Comparison of ENCODE assay signal across 8 cellular contexts in the genomic region with DNA sequence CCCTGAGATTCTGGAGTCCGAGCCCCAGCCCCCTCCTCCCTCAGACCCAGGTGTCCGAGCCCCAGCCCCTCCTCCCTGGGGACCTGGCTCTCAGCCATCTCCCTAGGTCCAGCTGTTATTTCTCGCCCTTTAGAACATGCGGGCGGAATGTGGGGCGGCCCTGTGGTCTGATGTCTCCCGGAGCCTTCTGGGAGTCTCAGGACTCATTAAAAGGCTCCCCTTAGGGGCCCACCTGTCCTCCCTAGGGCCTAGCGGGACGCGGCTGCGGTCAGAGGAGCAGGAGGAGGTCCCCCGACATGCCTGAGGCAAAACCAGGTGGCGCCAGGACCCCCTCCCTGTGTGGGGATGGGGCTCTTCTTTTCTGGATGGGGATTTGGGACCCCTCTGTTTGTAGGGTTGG. TPM values are rescaled to one million over a fixed set of nuclear protein-coding genes. Genes with fewer than 3 reads are reported as not detected.
A peak's percentile ranks its signal among the peaks of the same experiment; 100 is the strongest.
DNase-seq lines count a peak whose midpoint lies in the region; ATAC-seq and TF ChIP-seq lines count a peak whose summit lies in the region.

Gene MYBPC2 (plus strand): TSS at position 235 of the 400 bp plus-strand sequence. CDS start 62 bp downstream, at position 297.

- H3K4me3 ChIP-seq in kidney epithelial cell (ENCODE audit: low read depth, low read length), result peak within 1 kb of the TSS; percentile 57
- H3K4me3 ChIP-seq in tibial artery, result peak within 1 kb of the TSS; percentile 46 to 61

- H3K36me3 Mint-ChIP-seq in activated T-cell treated with anti-CD3 and anti-CD28 coated beads, Interleukin-2, amount 50 U/mL, for 24 hours (ENCODE audit: low read depth), result no peaks in the 10 kb centered on the region
- H3K36me3 Mint-ChIP-seq in activated T-helper 1 cell treated with anti-CD3 and anti-CD28 coated beads, Interleukin-12 subunit alpha, Interleukin-12 subunit beta, Interleukin-2, Interleukin-4 antibody, amounts not matched to agents 30 ng/mL and 10 ng/mL and 1 ng/mL, durations not matched to agents 14 hours and 24 hours and 36 hours (ENCODE audit: low read depth), result no peaks in the 10 kb centered on the region

- peaks cover 11% of the 10 kb centered on the region for H3K4me1 Mint-ChIP-seq in activated T-cell treated with anti-CD3 and anti-CD28 coated beads, Interleukin-2, amount 50 U/mL, for 24 hours (ENCODE audit: low read depth)
- peaks cover 12% of the 10 kb centered on the region for H3K4me1 Mint-ChIP-seq in activated T-helper 1 cell treated with anti-CD3 and anti-CD28 coated beads, Interleukin-12 subunit alpha, Interleukin-12 subunit beta, Interleukin-2, Interleukin-4 antibody, amounts not matched to agents 30 ng/mL and 10 ng/mL and 1 ng/mL, durations not matched to agents 14 hours and 24 hours and 36 hours (ENCODE audit: low read depth)

- no peaks in the 10 kb centered on the region for H3K9me3 Mint-ChIP-seq in activated T-cell treated with anti-CD3 and anti-CD28 coated beads, Interleukin-2, amount 50 U/mL, for 24 hours
- H3K9me3 Mint-ChIP-seq in activated T-helper 1 cell treated with anti-CD3 and anti-CD28 coated beads, Interleukin-12 subunit alpha, Interleukin-12 subunit beta, Interleukin-2, Interleukin-4 antibody, amounts not matched to agents 30 ng/mL and 10 ng/mL and 1 ng/mL, durations not matched to agents 14 hours and 24 hours and 36 hours, result no peaks in the 10 kb centered on the region

- no peak for TF ChIP-seq CTCF in kidney epithelial cell (IDR thresholded peaks at IDR 0.05; ENCODE audit: insufficient read depth, low read length, poor library complexity, severe bottlenecking)
- TF ChIP-seq CTCF in tibial artery (IDR thresholded peaks at IDR 0.05), result no peak

- no peak for ATAC-seq in HG03280 (IDR thresholded peaks at IDR 0.05; ENCODE audit: unreplicated experiment)

- peak within 1 kb of the TSS; percentile 81 for H3K4me3 Mint-ChIP-seq in activated T-cell treated with anti-CD3 and anti-CD28 coated beads, Interleukin-2, amount 50 U/mL, for 24 hours
- H3K4me3 Mint-ChIP-seq in activated T-helper 1 cell treated with anti-CD3 and anti-CD28 coated beads, Interleukin-12 subunit alpha, Interleukin-12 subunit beta, Interleukin-2, Interleukin-4 antibody, amounts not matched to agents 30 ng/mL and 10 ng/mL and 1 ng/mL, durations not matched to agents 14 hours and 24 hours and 36 hours, result peak within 1 kb of the TSS; percentile 89

- peaks cover 48% of the 10 kb centered on the region for H3K27me3 ChIP-seq in kidney epithelial cell (ENCODE audit: control insufficient read depth, insufficient read depth, low read length)
- peaks cover 5 to 88% of the 10 kb centered on the region in 2 donors for H3K27me3 ChIP-seq in tibial artery

- H3K36me3 ChIP-seq in kidney epithelial cell (ENCODE audit: control insufficient read depth, insufficient read depth, low read length), result no peaks in the 10 kb centered on the region
- H3K36me3 ChIP-seq in tibial artery, result no peaks in the 10 kb centered on the region

- H3K4me1 ChIP-seq in tibial artery, result peaks cover 5 to 22% (median 18%) of the 10 kb centered on the region in 4 donors

- peak within 1 kb of the TSS in 1 of 2 donors; percentile 32 for H3K27ac ChIP-seq in tibial artery

- H3K27me3 Mint-ChIP-seq in activated T-cell treated with anti-CD3 and anti-CD28 coated beads, Interleukin-2, amount 50 U/mL, for 24 hours, result peaks cover 50% of the 10 kb centered on the region
- peaks cover 13% of the 10 kb centered on the region for H3K27me3 Mint-ChIP-seq in activated T-helper 1 cell treated with anti-CD3 and anti-CD28 coated beads, Interleukin-12 subunit alpha, Interleukin-12 subunit beta, Interleukin-2, Interleukin-4 antibody, amounts not matched to agents 30 ng/mL and 10 ng/mL and 1 ng/mL, durations not matched to agents 14 hours and 24 hours and 36 hours (ENCODE audit: insufficient read depth)

- DNase-seq in activated T-cell treated with anti-CD3 and anti-CD28 coated beads, Interleukin-2, amount 50 U/mL, for 24 hours, result no peak
- DNase-seq in activated T-cell treated with anti-CD3 and anti-CD28 coated beads, Interleukin-2, amount 50 U/mL, for 1 hour, result no peak
- DNase-seq in activated T-helper 1 cell treated with anti-CD3 and anti-CD28 coated beads, Interleukin-12 subunit alpha, Interleukin-12 subunit beta, Interleukin-2, Interleukin-4 antibody, amounts not matched to agents 30 ng/mL and 10 ng/mL and 1 ng/mL, durations not matched to agents 14 hours and 24 hours and 36 hours (ENCODE audit: low spot score), result no peak
- DNase-seq in kidney epithelial cell (ENCODE audit: low read depth) (no peak), tibial artery (no peak), nucleus accumbens (lab: John Stamatoyannopoulos, UW) (no peak), mesenteric fat pad (ENCODE audit: low spot score) (no peak)

- no peaks in the 10 kb centered on the region for H3K9me3 ChIP-seq in tibial artery

- H3K27ac Mint-ChIP-seq in activated T-cell treated with anti-CD3 and anti-CD28 coated beads, Interleukin-2, amount 50 U/mL, for 24 hours, result peak within 1 kb of the TSS; percentile 91
- peak within 1 kb of the TSS; percentile 93 for H3K27ac Mint-ChIP-seq in activated T-helper 1 cell treated with anti-CD3 and anti-CD28 coated beads, Interleukin-12 subunit alpha, Interleukin-12 subunit beta, Interleukin-2, Interleukin-4 antibody, amounts not matched to agents 30 ng/mL and 10 ng/mL and 1 ng/mL, durations not matched to agents 14 hours and 24 hours and 36 hours

- intact Hi-C loops in activated T-helper 1 cell treated with anti-CD3 and anti-CD28 coated beads, Interleukin-12 subunit alpha, Interleukin-12 subunit beta, Interleukin-2, Interleukin-4 antibody, amounts not matched to agents 30 ng/mL and 10 ng/mL and 1 ng/mL, durations not matched to agents 14 hours and 24 hours and 36 hours (cut with micrococcal nuclease), result no loop called here
- intact Hi-C loops in tibial artery (cut with DNase I; ENCODE audit: low total_unique reads), result no loop called here

RNA-seq across cellular contexts. Expression of gene MYBPC2, which starts in this region (rescaled TPM):
- total RNA-seq in activated T-helper 1 cell treated with anti-CD3 and anti-CD28 coated beads, Interleukin-12 subunit alpha, Interleukin-12 subunit beta, Interleukin-2, Interleukin-4 antibody, amounts not matched to agents 30 ng/mL and 10 ng/mL and 1 ng/mL, durations not matched to agents 14 hours and 24 hours and 36 hours, result 0.22 and 0.47 TPM in 2 replicates
- total RNA-seq in kidney epithelial cell (0.21 TPM in 1 of 2 replicates, not detected in the other), mesenteric fat pad (not detected)
